11 cellular contexts compared by ENCODE assay signal in the genomic region with DNA sequence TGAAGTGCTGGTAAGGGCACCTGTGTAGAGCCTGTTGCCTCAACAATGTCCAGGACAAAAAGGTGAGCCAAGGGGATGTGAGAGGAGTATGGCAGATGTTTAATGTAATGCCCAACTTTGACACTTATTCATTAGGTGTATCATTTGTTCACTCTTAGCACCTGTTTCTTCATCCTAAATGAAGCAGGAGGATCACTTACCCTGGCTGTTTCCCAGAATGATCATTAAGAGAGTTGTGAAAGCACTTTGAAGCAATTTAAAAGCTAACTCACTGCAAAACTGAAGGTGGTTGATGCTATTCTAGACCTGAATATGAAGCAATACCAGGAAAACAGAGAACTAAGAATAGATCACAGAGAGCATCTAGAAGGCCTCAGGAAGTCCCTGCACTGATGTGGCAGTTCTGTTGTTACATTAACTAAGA. TPM values are rescaled to one million over a fixed set of nuclear protein-coding genes. Genes with fewer than 3 reads are reported as not detected.
DNase-seq lines count a peak whose midpoint lies in the region; ATAC-seq and TF ChIP-seq lines count a peak whose summit lies in the region.
"Had no signal": no experiment of that assay in that cellular context is flagged by ENCODE, and none has a peak within 500 bp of the region (broad histone marks: within the 10 kb centered on the region; RNA-seq: fewer than 3 reads in every experiment).

No MANE protein-coding gene starts in this region.

- H3K9me3 Mint-ChIP-seq in central memory CD8-positive, alpha-beta T cell = no peaks in the 10 kb centered on the region
- H3K9me3 Mint-ChIP-seq in MCF 10A (ENCODE audit: unreplicated experiment) = peaks cover 13% of the 10 kb centered on the region

- H3K36me3 Mint-ChIP-seq in central memory CD8-positive, alpha-beta T cell (ENCODE audit: insufficient read depth) = peaks cover 2% of the 10 kb centered on the region
- no peaks in the 10 kb centered on the region for H3K36me3 Mint-ChIP-seq in MCF 10A (ENCODE audit: insufficient read depth, unreplicated experiment)

- intact Hi-C loops in MCF 10A (cut with micrococcal nuclease) = no loop called here

- no peak overlapping the region for H3K4me3 Mint-ChIP-seq in central memory CD8-positive, alpha-beta T cell
- H3K4me3 Mint-ChIP-seq in MCF 10A (ENCODE audit: unreplicated experiment) = no peak overlapping the region
- H3K4me3 Mint-ChIP-seq: H9 had no signal

- CTCF ChIA-PET in MCF 10A (lab: Yijun Ruan, JAX) = interaction anchor here (0.6 to 0.7 kb wide), 3 partner anchors 40 to 352 kb away, joined by 3 to 4 read pairs (median 3); no protein-coding TSS in a partner anchor

- DNase-seq in central memory CD8-positive, alpha-beta T cell (ENCODE audit: low spot score in 2 of 2) = no peak
- DNase-seq in NCI-H510A (lab: John Stamatoyannopoulos, UW) = no peak
- no peak for DNase-seq in NCI-H2081 (lab: John Stamatoyannopoulos, UW)
- DNase-seq in MCF 10A (ENCODE audit: unreplicated experiment) = no peak
- no peak for DNase-seq in stimulated activated CD4-positive, alpha-beta T cell treated with anti-CD3 and anti-CD28 coated beads, Interleukin-4, amount 100 ng/mL, for 24 hours
- DNase-seq: body of pancreas, H9 had no signal

- ATAC-seq in GM18517 (IDR thresholded peaks at IDR 0.05; ENCODE audit: unreplicated experiment) (peak; percentile 82), GM21526 (IDR thresholded peaks at IDR 0.05; ENCODE audit: low FRiP score, unreplicated experiment) (peak; percentile 74), HG03520 (IDR thresholded peaks at IDR 0.05; ENCODE audit: unreplicated experiment) (peak; percentile 61)
- ATAC-seq in central memory CD8-positive, alpha-beta T cell (replicated peaks; ENCODE audit: extremely low read depth, poor library complexity, severe bottlenecking) = peak; percentile 46
- ATAC-seq: body of pancreas had no signal

- no TSS peak for BruUV-seq in MCF 10A (replicated peaks; lab: Mats Ljungman, UMichigan)

- H3K4me1 Mint-ChIP-seq in central memory CD8-positive, alpha-beta T cell = peaks cover 25% of the 10 kb centered on the region
- no peaks in the 10 kb centered on the region for H3K4me1 Mint-ChIP-seq in MCF 10A (ENCODE audit: insufficient read depth, unreplicated experiment)

- no peaks in the 10 kb centered on the region for H3K27me3 Mint-ChIP-seq in central memory CD8-positive, alpha-beta T cell
- H3K27me3 Mint-ChIP-seq in MCF 10A (ENCODE audit: insufficient read depth, unreplicated experiment) = no peaks in the 10 kb centered on the region

- no peak for TF ChIP-seq CTCF in MCF 10A (IDR thresholded peaks at IDR 0.05; ENCODE audit: unreplicated experiment)

- no peak overlapping the region for H3K27ac Mint-ChIP-seq in central memory CD8-positive, alpha-beta T cell (ENCODE audit: low read depth)
- H3K27ac Mint-ChIP-seq in MCF 10A (ENCODE audit: low read depth, unreplicated experiment) = no peak overlapping the region
- H3K27ac Mint-ChIP-seq: H9 had no signal

- POLR2A ChIA-PET in MCF 10A (lab: Yijun Ruan, JAX) = interaction anchor here (1.0 kb wide), 1 partner anchor 23 kb away, joined by 3 read pairs; no protein-coding TSS in a partner anchor

RNA-seq across cellular contexts. Expression of a gene that starts 3.4 kb away (rescaled TPM):
- not detected in 2 replicates for total RNA-seq in MCF 10A (2022)
- total RNA-seq: H9, SJSA1 had no signal
